ENCODE assay signal across 9 cellular contexts in genomic region chr5:75051217-75051751, GRCh38. TPM values are rescaled to one million over a fixed set of nuclear protein-coding genes. Genes with fewer than 3 reads are reported as not detected.
DNase-seq lines count a peak whose midpoint lies in the region; ATAC-seq and TF ChIP-seq lines count a peak whose summit lies in the region.
"Had no signal": no experiment of that assay in that cellular context is flagged by ENCODE, and none has a peak within 500 bp of the region (broad histone marks: within the 10 kb centered on the region; RNA-seq: fewer than 3 reads in every experiment).

No MANE protein-coding gene starts in this region.

- peak overlapping the region in 48 of 59 donors; percentile 16 to 95 (median 80) for H3K4me3 ChIP-seq in dorsolateral prefrontal cortex
- peak overlapping the region; percentile 54 for H3K4me3 ChIP-seq in neuron (ENCODE audit: low read length)

- DNase-seq in GM10266 (ENCODE audit: extremely low spot score) (peak; percentile 12), WTC11 (ENCODE audit: low spot score) (no peak), dorsolateral prefrontal cortex (no peak), NCI-H2029 treated with DMSO at 0.1 percent for 48 hours (lab: John Stamatoyannopoulos, UW) (no peak), iPS-NIHi7 (ENCODE audit: extremely low spot score) (no peak), SKM-1 (lab: John Stamatoyannopoulos, UW; ENCODE audit: unreplicated experiment) (no peak)
- DNase-seq: SHP77 had no signal

- POLR2A ChIA-PET in WTC11 (lab: Charles Lee), result no interaction called here

- peaks cover 17% of the 10 kb centered on the region for H3K4me1 ChIP-seq in neuron (ENCODE audit: insufficient read depth, low read length)

- CTCF ChIA-PET in WTC11 (lab: Charles Lee), result interaction anchor here (1.5 to 4.0 kb wide), 5 partner anchors 59 to 269 kb away, joined by 5 to 49 read pairs (median 6); partner anchors contain the start of gene ANKRD31

- TF ChIP-seq CTCF in GM10266 (IDR thresholded peaks at IDR 0.05; ENCODE audit: control insufficient read depth, insufficient read depth, low read depth, missing control alignments) (no peak), WTC11 (IDR thresholded peaks at IDR 0.05) (no peak), dorsolateral prefrontal cortex (IDR thresholded peaks at IDR 0.05 in 54 of 56, conservative IDR thresholded peaks at IDR 0.05 in 2 of 56; ENCODE audit: low read depth in 1 of 56, partially characterized antibody in 56 of 56) (no peak)

- H3K4me1 Mint-ChIP-seq in WTC11, result peaks cover 47% of the 10 kb centered on the region

- peaks cover 48% of the 10 kb centered on the region for H3K27me3 Mint-ChIP-seq in WTC11 (ENCODE audit: low read depth)

- H3K9me3 ChIP-seq in neuron (ENCODE audit: low read length), result no peaks in the 10 kb centered on the region

- H3K27ac ChIP-seq in dorsolateral prefrontal cortex, result peak overlapping the region in 47 of 59 donors; percentile 6 to 95 (median 66)

- H3K27me3 ChIP-seq in dorsolateral prefrontal cortex (no peaks in the 10 kb centered on the region), neuron (ENCODE audit: insufficient read depth, low read length) (peaks cover 6% of the 10 kb centered on the region)

- H3K27ac Mint-ChIP-seq in WTC11, result no peak overlapping the region

- H3K36me3 Mint-ChIP-seq in WTC11, result no peaks in the 10 kb centered on the region

- ATAC-seq in WTC11, result no peak
- ATAC-seq in HG03460 (IDR thresholded peaks at IDR 0.05; ENCODE audit: unreplicated experiment), result no peak

- no peak overlapping the region for H2AFZ ChIP-seq in neuron (ENCODE audit: low read depth, low read length)

- H3K9me3 Mint-ChIP-seq in WTC11, result no peaks in the 10 kb centered on the region

- H3K36me3 ChIP-seq in neuron (ENCODE audit: insufficient read depth, low read length), result no peaks in the 10 kb centered on the region

- H3K4me3 Mint-ChIP-seq in WTC11, result peak overlapping the region; percentile 81

- intact Hi-C loops in dorsolateral prefrontal cortex (cut with DNase I), result loop anchor here in 1 of 2 donors (5.0 kb wide), 1 partner anchor 186 kb away; the partner anchor contains the start of gene ANKRD31

TF ChIP-seq in WTC11, 78 proteins besides CTCF, POLR2A, EP300 and RAD21:
- TF ChIP-seq ZNF232 (CRISPR knock-in tag; IDR thresholded peaks at IDR 0.05), result no peak
- no peak for TF ChIP-seq NFYB (CRISPR knock-in tag; conservative IDR thresholded peaks at IDR 0.05; ENCODE audit: low read depth)
- TF ChIP-seq CREB1 (CRISPR knock-in tag; IDR thresholded peaks at IDR 0.05), result no peak
- TF ChIP-seq JUN (CRISPR knock-in tag; IDR thresholded peaks at IDR 0.05), result no peak
- TF ChIP-seq, protein P1, sequence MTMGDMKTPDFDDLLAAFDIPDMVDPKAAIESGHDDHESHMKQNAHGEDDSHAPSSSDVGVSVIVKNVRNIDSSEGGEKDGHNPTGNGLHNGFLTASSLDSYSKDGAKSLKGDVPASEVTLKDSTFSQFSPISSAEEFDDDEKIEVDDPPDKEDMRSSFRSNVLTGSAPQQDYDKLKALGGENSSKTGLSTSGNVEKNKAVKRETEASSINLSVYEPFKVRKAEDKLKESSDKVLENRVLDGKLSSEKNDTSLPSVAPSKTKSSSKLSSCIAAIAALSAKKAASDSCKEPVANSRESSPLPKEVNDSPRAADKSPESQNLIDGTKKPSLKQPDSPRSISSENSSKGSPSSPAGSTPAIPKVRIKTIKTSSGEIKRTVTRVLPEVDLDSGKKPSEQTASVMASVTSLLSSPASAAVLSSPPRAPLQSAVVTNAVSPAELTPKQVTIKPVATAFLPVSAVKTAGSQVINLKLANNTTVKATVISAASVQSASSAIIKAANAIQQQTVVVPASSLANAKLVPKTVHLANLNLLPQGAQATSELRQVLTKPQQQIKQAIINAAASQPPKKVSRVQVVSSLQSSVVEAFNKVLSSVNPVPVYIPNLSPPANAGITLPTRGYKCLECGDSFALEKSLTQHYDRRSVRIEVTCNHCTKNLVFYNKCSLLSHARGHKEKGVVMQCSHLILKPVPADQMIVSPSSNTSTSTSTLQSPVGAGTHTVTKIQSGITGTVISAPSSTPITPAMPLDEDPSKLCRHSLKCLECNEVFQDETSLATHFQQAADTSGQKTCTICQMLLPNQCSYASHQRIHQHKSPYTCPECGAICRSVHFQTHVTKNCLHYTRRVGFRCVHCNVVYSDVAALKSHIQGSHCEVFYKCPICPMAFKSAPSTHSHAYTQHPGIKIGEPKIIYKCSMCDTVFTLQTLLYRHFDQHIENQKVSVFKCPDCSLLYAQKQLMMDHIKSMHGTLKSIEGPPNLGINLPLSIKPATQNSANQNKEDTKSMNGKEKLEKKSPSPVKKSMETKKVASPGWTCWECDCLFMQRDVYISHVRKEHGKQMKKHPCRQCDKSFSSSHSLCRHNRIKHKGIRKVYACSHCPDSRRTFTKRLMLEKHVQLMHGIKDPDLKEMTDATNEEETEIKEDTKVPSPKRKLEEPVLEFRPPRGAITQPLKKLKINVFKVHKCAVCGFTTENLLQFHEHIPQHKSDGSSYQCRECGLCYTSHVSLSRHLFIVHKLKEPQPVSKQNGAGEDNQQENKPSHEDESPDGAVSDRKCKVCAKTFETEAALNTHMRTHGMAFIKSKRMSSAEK (CRISPR knock-in tag; IDR thresholded peaks at IDR 0.05; ENCODE audit: borderline replicate concordance), result no peak
- TF ChIP-seq SMAD3 (CRISPR knock-in tag; IDR thresholded peaks at IDR 0.05; ENCODE audit: borderline replicate concordance), result no peak
- no peak for TF ChIP-seq ATF1 (CRISPR knock-in tag; IDR thresholded peaks at IDR 0.05)
TF ChIP-seq in WTC11: peak in this region for 0.

RNA-seq across cellular contexts. Expression of gene GCNT4, which starts 1.1 kb away (rescaled TPM):
- 0.71 to 1.8 TPM (median 0.80 TPM) in 3 replicates for total RNA-seq in WTC11 (2021)
- total RNA-seq in dorsolateral prefrontal cortex, result 10 to 100 TPM in 13 of 120 experiments, 1 to 10 TPM in 107; 3.1 to 13.5 (median 7.1) TPM
